Comparison of ENCODE assay signal across 9 cellular contexts in genomic region chr2:207768891-207769596, GRCh38. TPM values are rescaled to one million over a fixed set of nuclear protein-coding genes. Genes with fewer than 3 reads are reported as not detected.
DNase-seq lines count a peak whose midpoint lies in the region; FAIRE-seq and TF ChIP-seq lines count a peak whose summit lies in the region.
"Had no signal": no experiment of that assay in that cellular context is flagged by ENCODE, and none has a peak within 500 bp of the region (broad histone marks: within the 10 kb centered on the region; RNA-seq: fewer than 3 reads in every experiment).

No MANE protein-coding gene starts in this region.

- DNase-seq in NCI-H1417 (lab: John Stamatoyannopoulos, UW), result peak in 2 of 3 experiments; percentile 73 to 75
- DNase-seq in NCI-H1417 treated with DMSO at 0.1 percent for 48 hours (lab: John Stamatoyannopoulos, UW), result no peak
- DNase-seq in H54 (ENCODE audit: insufficient read length, low spot score), result peak; percentile 59
- DNase-seq in MG63, result peak; percentile 47
- DNase-seq in activated T-cell treated with anti-CD3 and anti-CD28 coated beads, Interleukin-2, amount 50 U/mL, for 48 hours, result peak; percentile 60 to 69
- peak; percentile 57 for DNase-seq in germinal center (ENCODE audit: low spot score)
- no peak for DNase-seq in progenitor cell of endocrine pancreas (ENCODE audit: low spot score, unreplicated experiment)
- DNase-seq in NCI-H1694 treated with DMSO at 0.1 percent for 48 hours (lab: John Stamatoyannopoulos, UW), result no peak

- TF ChIP-seq POLR2A in H54 (IDR thresholded peaks at IDR 0.05; ENCODE audit: low read depth, low read length), result 0 out of 2 replicates have a peak, but pooled peaks have one; percentile 8

- peak overlapping the region; percentile 97 for H3K27ac Mint-ChIP-seq in progenitor cell of endocrine pancreas

- H3K9me3 ChIP-seq in MG63, result no peaks in the 10 kb centered on the region

- H3K27me3 ChIP-seq in MG63, result no peaks in the 10 kb centered on the region

- H3K4me3 ChIP-seq in MG63, result peak overlapping the region; percentile 81

- no peak for FAIRE-seq in H54 (lab: Jason Lieb, UNC)
- FAIRE-seq: endometrium had no signal

- peaks cover 38% of the 10 kb centered on the region for H3K36me3 Mint-ChIP-seq in progenitor cell of endocrine pancreas (ENCODE audit: insufficient read depth)

- peaks cover 5% of the 10 kb centered on the region; the same call in 1 of the 2 replicates for H3K36me3 ChIP-seq in MG63

- H3K27me3 Mint-ChIP-seq in progenitor cell of endocrine pancreas, result no peaks in the 10 kb centered on the region

- TF ChIP-seq CTCF in progenitor cell of endocrine pancreas (IDR thresholded peaks at IDR 0.05; ENCODE audit: unreplicated experiment), result no peak

- no peaks in the 10 kb centered on the region for H3K9me3 Mint-ChIP-seq in progenitor cell of endocrine pancreas (ENCODE audit: low read depth)

- peaks cover 24% of the 10 kb centered on the region for H3K4me1 Mint-ChIP-seq in progenitor cell of endocrine pancreas (ENCODE audit: low read depth)

- H3K4me3 Mint-ChIP-seq in progenitor cell of endocrine pancreas (ENCODE audit: low read depth), result peak overlapping the region; percentile 96

RNA-seq across cellular contexts. Expression of gene FZD5, which starts 0.7 kb away (rescaled TPM):
- total RNA-seq in MG63 (2014; rRNA removed; shearing (Covaris generic); ENCODE audit: low replicate concordance), result 0.27 and 0.56 TPM in 2 replicates
- 238 and 247 TPM in 2 replicates for total RNA-seq in progenitor cell of endocrine pancreas

RNA-seq across cellular contexts. Expression of gene CCNYL1, which starts 57.6 kb away (rescaled TPM):
- total RNA-seq in MG63 (2014; rRNA removed; shearing (Covaris generic); ENCODE audit: low replicate concordance), result 21.0 and 31.1 TPM in 2 replicates
- 18.8 and 25.4 TPM in 2 replicates for total RNA-seq in progenitor cell of endocrine pancreas

Comparison
In these comparisons a context has a peak if more than half of its experiments do, and no peak if none do; other contexts are left out.
1. DNase-seq: peak in NCI-H1417 (2 of 3), H54 (single experiment), MG63 (single experiment), activated T-cell treated with anti-CD3 and anti-CD28 coated beads, Interleukin-2, amount 50 U/mL, for 48 hours (2 of 2) and germinal center (single experiment); none in NCI-H1417 treated with DMSO at 0.1 percent for 48 hours (single experiment), progenitor cell of endocrine pancreas (single experiment) and NCI-H1694 treated with DMSO at 0.1 percent for 48 hours (single experiment).
2. RNA of gene FZD5, which starts 0.7 kb away (total RNA-seq): 238 to 247 TPM in progenitor cell of endocrine pancreas; 0.27 to 0.56 TPM in MG63; every median in the first group is over 100 times any median in the second.